ENCODE assay signal across 10 cellular contexts in the genomic region with DNA sequence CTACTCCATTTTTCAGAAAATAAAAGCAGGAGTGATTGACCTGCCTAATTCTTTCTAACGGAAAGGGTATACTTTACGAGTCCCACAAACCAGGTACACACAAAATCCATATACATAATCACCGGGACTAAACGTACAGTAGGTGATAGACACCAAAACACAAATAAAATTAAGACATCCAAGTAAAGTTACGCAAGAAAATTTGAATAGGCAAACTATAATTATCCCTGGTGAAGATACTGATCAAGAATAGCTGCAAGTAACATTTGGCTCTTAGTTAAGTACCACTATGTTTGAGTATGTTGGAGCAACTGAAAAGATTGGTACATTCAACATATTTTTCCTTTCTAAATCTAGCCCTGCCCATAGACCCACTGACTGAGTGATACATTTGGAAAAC. TPM values are rescaled to one million over a fixed set of nuclear protein-coding genes. Genes with fewer than 3 reads are reported as not detected.
DNase-seq lines count a peak whose midpoint lies in the region; ATAC-seq and TF ChIP-seq lines count a peak whose summit lies in the region.
"Had no signal": no experiment of that assay in that cellular context is flagged by ENCODE, and none has a peak within 500 bp of the region (broad histone marks: within the 10 kb centered on the region; RNA-seq: fewer than 3 reads in every experiment).

No MANE protein-coding gene starts in this region.

- no peak for ATAC-seq in activated T-cell treated with anti-CD3 and anti-CD28 coated beads, Interleukin-2, amount 50 U/mL, for 4 hours
- ATAC-seq in HG03175 (IDR thresholded peaks at IDR 0.05; ENCODE audit: unreplicated experiment) = no peak

- no peaks in the 10 kb centered on the region for H3K9me3 Mint-ChIP-seq in activated T-cell treated with anti-CD3 and anti-CD28 coated beads, Interleukin-2, amount 50 U/mL, for 4 hours

- DNase-seq in activated T-cell treated with anti-CD3 and anti-CD28 coated beads, Interleukin-2, amount 50 U/mL, for 4 hours = no peak
- no peak for DNase-seq in activated T-cell treated with anti-CD3 and anti-CD28 coated beads, Interleukin-2, amount 50 U/mL, for 1 hour
- DNase-seq in fibroblast of the aortic adventitia (ENCODE audit: low read depth) (no peak), spleen (no peak), lower leg skin (ENCODE audit: low spot score in 2 of 2) (no peak), Ammon's horn (ENCODE audit: low spot score) (no peak)
- DNase-seq: NCI-H226 had no signal

- peaks cover 0 to 12% (median 0%) of the 10 kb centered on the region in 7 donors for H3K27me3 ChIP-seq in spleen (replicated peaks in 1 of 7)

- no peaks in the 10 kb centered on the region for H3K9me3 ChIP-seq in spleen

- H3K36me3 ChIP-seq in spleen = peaks cover 0 to 39% (median 19%) of the 10 kb centered on the region in 6 donors

- peaks cover 20% of the 10 kb centered on the region for H3K36me3 Mint-ChIP-seq in activated T-cell treated with anti-CD3 and anti-CD28 coated beads, Interleukin-2, amount 50 U/mL, for 4 hours (ENCODE audit: insufficient read depth)

- no peaks in the 10 kb centered on the region for H3K27me3 Mint-ChIP-seq in activated T-cell treated with anti-CD3 and anti-CD28 coated beads, Interleukin-2, amount 50 U/mL, for 4 hours (ENCODE audit: low read depth)

- no peak overlapping the region for H3K27ac ChIP-seq in spleen
- H3K27ac ChIP-seq: C4-2B had no signal

- intact Hi-C loops in spleen (cut with DNase I; ENCODE audit: low total_unique reads) (no loop called here), lower leg skin (cut with DNase I; ENCODE audit: low total_unique reads) (no loop called here)

- TF ChIP-seq CTCF in WI38 (IDR thresholded peaks at IDR 0.05; ENCODE audit: low read depth, low read length) = no peak
- TF ChIP-seq CTCF in fibroblast of the aortic adventitia (IDR thresholded peaks at IDR 0.05; ENCODE audit: insufficient read depth, low read length) = no peak
- no peak for TF ChIP-seq CTCF in spleen (IDR thresholded peaks at IDR 0.05 in 8 of 11, conservative IDR thresholded peaks at IDR 0.05 in 3 of 11)
- no peak for TF ChIP-seq CTCF in lower leg skin (IDR thresholded peaks at IDR 0.05)

- TF ChIP-seq POLR2A in spleen (IDR thresholded peaks at IDR 0.05) (no peak), lower leg skin (IDR thresholded peaks at IDR 0.05) (no peak)

- peaks cover 62% of the 10 kb centered on the region for H3K4me1 Mint-ChIP-seq in activated T-cell treated with anti-CD3 and anti-CD28 coated beads, Interleukin-2, amount 50 U/mL, for 4 hours (ENCODE audit: low read depth)

- H3K4me3 Mint-ChIP-seq in activated T-cell treated with anti-CD3 and anti-CD28 coated beads, Interleukin-2, amount 50 U/mL, for 4 hours = peak overlapping the region; percentile 91

- H3K4me3 ChIP-seq in WI38 (ENCODE audit: low read depth, low read length) = peak overlapping the region; percentile 88
- H3K4me3 ChIP-seq in fibroblast of the aortic adventitia (ENCODE audit: low read depth, low read length) = peak overlapping the region; percentile 87
- H3K4me3 ChIP-seq in spleen = peak overlapping the region in 5 of 8 donors; percentile 68 to 96 (median 94)
- H3K4me3 ChIP-seq in lower leg skin (ENCODE audit: low read depth, poor library complexity, severe bottlenecking) = no peak overlapping the region

- whole genome bisulfite sequencing in spleen, 5 donors = 77 to 88% (median 81%) methylated on average over 5 of the region's 5 CpGs
- 57 to 58% methylated on average over 5 of the region's 5 CpGs for WGBS in lower leg skin, 2 donors

- H3K4me1 ChIP-seq in spleen = peaks cover 39 to 85% (median 67%) of the 10 kb centered on the region in 6 donors

RNA-seq across cellular contexts. Expression of gene HELZ, which starts 1.7 kb away (rescaled TPM):
- total RNA-seq in activated T-cell treated with anti-CD3 and anti-CD28 coated beads, Interleukin-2, amount 50 U/mL, for 4 hours = 10 to 100 TPM; 41.1 to 47.2 (median 46.6) TPM
- total RNA-seq in fibroblast of the aortic adventitia (ENCODE audit: low replicate concordance) (46.5 and 97.0 TPM in 2 replicates), spleen (100 to 1,000 TPM in 2 of 7 donors, 10 to 100 TPM in 5; 74.2 to 154 (median 92.6) TPM), lower leg skin (10 to 100 TPM; 24.4 to 42.4 (median 26.3) TPM)
- polyA plus RNA-seq in spleen = 1 to 10 TPM; 2.5 to 4.2 (median 2.8) TPM
